Comparison of ENCODE assay signal across 11 cellular contexts in the genomic region with DNA sequence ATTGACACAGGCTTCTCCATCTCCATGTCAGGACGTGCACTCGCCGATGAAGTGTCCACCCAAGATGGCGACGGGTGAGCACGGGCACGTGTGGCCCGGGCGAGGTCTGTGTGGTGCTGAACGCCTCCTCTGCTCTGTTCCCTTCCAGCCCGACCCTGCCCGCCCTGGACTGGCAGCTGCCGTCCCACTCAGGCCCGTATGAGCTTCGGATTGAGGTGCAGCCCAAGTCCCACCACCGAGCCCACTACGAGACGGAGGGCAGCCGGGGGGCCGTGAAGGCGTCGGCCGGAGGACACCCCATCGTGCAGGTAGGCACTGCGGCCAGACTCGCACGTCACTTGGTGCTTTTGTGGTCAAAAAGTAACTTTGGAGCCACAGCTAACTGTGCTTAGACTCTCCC. TPM values are rescaled to one million over a fixed set of nuclear protein-coding genes. Genes with fewer than 3 reads are reported as not detected.
"Had no signal": no experiment of that assay in that cellular context is flagged by ENCODE, and none has a peak within 500 bp of the region (broad histone marks: within the 10 kb centered on the region; RNA-seq: fewer than 3 reads in every experiment).

No MANE protein-coding gene starts in this region.

- H3K9me3 ChIP-seq: HAP-1 had no signal

- ATAC-seq: GM23338, HCT116 had no signal

- H3K27ac Mint-ChIP-seq: HFFc6 had no signal

- H3K27ac ChIP-seq: HL-60, KMS-11 had no signal

- H3K4me2 ChIP-seq: GM23338, KMS-11 had no signal

- H3K4me3 ChIP-seq: GM23338, HAP-1 had no signal

- H3K4me1 ChIP-seq: HAP-1 had no signal

- H3K4me3 Mint-ChIP-seq: GM23338, HFFc6 had no signal

- H3K9ac ChIP-seq: KMS-11 had no signal

- DNase-seq: H7, HFFc6, Karpas-422, KBM-7 had no signal

- H3K36me3 ChIP-seq: HAP-1 had no signal

- H3K9me3 Mint-ChIP-seq: GM23338, IgD-negative memory B cell had no signal

- H3K27me3 Mint-ChIP-seq: IgD-negative memory B cell had no signal

- H2AFZ ChIP-seq: GM23338 had no signal

- H3K4me1 Mint-ChIP-seq: GM23338 had no signal

RNA-seq across cellular contexts. Expression of gene NFATC1, which starts 37.7 kb away (rescaled TPM):
- total RNA-seq: HepG2 had no signal
